Comparison of ENCODE assay signal across 19 cellular contexts in the genomic region with DNA sequence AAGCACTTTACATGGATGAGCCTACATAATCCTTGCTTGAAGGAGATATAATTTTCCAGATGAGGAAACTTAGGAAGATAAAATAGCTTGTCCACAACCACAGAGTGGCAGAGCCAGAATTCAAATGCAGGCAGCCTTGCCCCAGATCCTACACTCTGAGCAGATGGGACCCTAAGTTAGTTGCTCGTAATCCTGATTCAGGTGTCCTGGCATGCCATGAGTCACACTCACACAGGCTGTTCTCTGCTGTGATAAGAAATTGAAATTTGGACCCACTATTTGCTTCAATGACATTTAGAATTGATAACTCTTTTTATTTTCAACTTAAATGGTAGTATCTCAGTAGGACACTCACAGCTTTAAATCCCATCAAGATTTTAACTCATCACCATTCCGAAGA.
DNase-seq lines count a peak whose midpoint lies in the region; ATAC-seq, FAIRE-seq and TF ChIP-seq lines count a peak whose summit lies in the region.
"Had no signal": no experiment of that assay in that cellular context is flagged by ENCODE, and none has a peak within 500 bp of the region (broad histone marks: within the 10 kb centered on the region; RNA-seq: fewer than 3 reads in every experiment).

No MANE protein-coding gene starts in this region.

- H3K79me2 ChIP-seq in HCT116 (ENCODE audit: insufficient read depth, low read length) (no peaks in the 10 kb centered on the region), HepG2 (ENCODE audit: insufficient read depth, low read length) (no peaks in the 10 kb centered on the region)

- RAD21 ChIA-PET in HCT116 (lab: Charles Lee; ENCODE audit: low non-redundant PET in 1 of 2, low total read pairs in 2 of 2, uncharacterized antibody in 2 of 2, unreplicated experiment in 2 of 2), result no interaction called here

- H4K20me1 ChIP-seq in HCT116 (ENCODE audit: insufficient read depth), result no peaks in the 10 kb centered on the region
- no peaks in the 10 kb centered on the region for H4K20me1 ChIP-seq in HepG2 (ENCODE audit: insufficient read depth, low read length)

- TF ChIP-seq POLR2A in HCT116 (IDR thresholded peaks at IDR 0.05; ENCODE audit: borderline replicate concordance, extremely low read depth, insufficient read depth, insufficient read length), result no peak
- no peak for TF ChIP-seq POLR2A in HepG2 (IDR thresholded peaks at IDR 0.05; ENCODE audit: insufficient read depth in 1 of 2, low read depth in 2 of 2, low read length in 2 of 2)

- POLR2A ChIA-PET in HCT116 (lab: Charles Lee), result no interaction called here
- POLR2A ChIA-PET in HepG2 (lab: Yijun Ruan, JAX), result no interaction called here

- no peaks in the 10 kb centered on the region for H3K36me3 ChIP-seq in HCT116 (ENCODE audit: control insufficient read depth in 1 of 2, insufficient read depth in 2 of 2, low read length in 2 of 2)
- no peaks in the 10 kb centered on the region for H3K36me3 ChIP-seq in bronchial epithelial cell (ENCODE audit: control insufficient read depth, insufficient read depth, low read length)
- peaks cover 7 to 31% of the 10 kb centered on the region in 2 experiments for H3K36me3 ChIP-seq in HepG2 (replicated peaks in 1 of 2; ENCODE audit: control insufficient read depth in 1 of 2, insufficient read depth in 2 of 2, low read length in 2 of 2)

- no peak for FAIRE-seq in bronchial epithelial cell (lab: Jason Lieb, UNC)
- FAIRE-seq in HepG2 (lab: Jason Lieb, UNC), result no peak
- no peak for FAIRE-seq in RCC 7860 (lab: Jason Lieb, UNC)
- FAIRE-seq: GM12892, GM18507 had no signal

- CTCF ChIA-PET in HCT116 (lab: Charles Lee), result interaction anchor here (0.9 kb wide), 1 partner anchor 10 kb away, joined by 3 read pairs; no protein-coding TSS in a partner anchor
- CTCF ChIA-PET in HepG2 (lab: Yijun Ruan, JAX; ENCODE audit: low intra/inter-chr PET ratio, low total read pairs), result no interaction called here

- H3K4me2 ChIP-seq in HCT116 (ENCODE audit: low read length) (0 out of 2 replicates have a peak overlapping the region, but pooled peaks have one; percentile 14), HepG2 (ENCODE audit: low read depth, low read length) (no peak overlapping the region)

- BruUV-seq in HCT116 (replicated peaks; lab: Mats Ljungman, UMichigan) (no TSS peak), HepG2 (replicated peaks; lab: Mats Ljungman, UMichigan) (no TSS peak)

- in situ Hi-C loops in HepG2 (cut with HindIII; ENCODE audit: extremely low pct_ligation_motif_present, low pct_unique_long_range_greater_than_20kb), result no loop called here

- 92% methylated on average over 2 of the region's 2 CpGs for WGBS in HepG2 (ENCODE audit: low lambda C conversion rate)

- ATAC-seq in HCT116 (no peak; the same call in 1 of the 2 replicates), HepG2 (peak; percentile 66; the same call in 2 of the 3 replicates), esophagus mucosa (no peak)

- DNase-seq in HCT116 (ENCODE audit: low read depth, low spot score) (no peak), bronchial epithelial cell (ENCODE audit: low read depth) (peak; percentile 53), HepG2 (ENCODE audit: low spot score) (no peak), RCC 7860 (ENCODE audit: low spot score) (no peak), NCI-H1694 (lab: John Stamatoyannopoulos, UW) (no peak), germinal center (ENCODE audit: low spot score) (no peak)
- DNase-seq: Caco-2; DMS53; EL; GOT3; NCI-H1048; NCI-H146; NCI-H2081; NK-92 treated with Interleukin-12 subunit alpha and Interleukin-12 subunit beta, amount 100 ng/mL, for 24 hours; SHP77 treated with DMSO at 0.1 percent for 48 hours; T-helper 1 cell had no signal

- no peaks in the 10 kb centered on the region for H3K9me3 ChIP-seq in HCT116 (ENCODE audit: control insufficient read depth in 1 of 2, insufficient read depth in 1 of 2, low read depth in 1 of 2, low read length in 2 of 2)
- H3K9me3 ChIP-seq in HepG2 (ENCODE audit: low read length), result no peaks in the 10 kb centered on the region
- H3K9me3 ChIP-seq: Caco-2 had no signal

- H3K9ac ChIP-seq in HCT116 (ENCODE audit: low read length) (no peak overlapping the region), HepG2 (ENCODE audit: insufficient read depth, low read depth, low read length) (no peak overlapping the region)

- TF ChIP-seq EP300 in HepG2 (IDR thresholded peaks at IDR 0.05; ENCODE audit: low read depth in 2 of 2, low read length in 2 of 2) (no peak), HepG2 (CRISPR knock-in tag; IDR thresholded peaks at IDR 0.05; ENCODE audit: borderline replicate concordance) (no peak)

- H3K4me3 ChIP-seq in HCT116 (replicated peaks in 1 of 2; ENCODE audit: low read depth in 1 of 2, low read length in 2 of 2) (no peak overlapping the region), bronchial epithelial cell (ENCODE audit: low read depth, low read length) (no peak overlapping the region), HepG2 (replicated peaks in 1 of 3; ENCODE audit: insufficient read depth in 1 of 3, low read depth in 2 of 3, low read length in 3 of 3) (no peak overlapping the region)

- no peak overlapping the region for H3K27ac ChIP-seq in HCT116 (ENCODE audit: low read depth, low read length)
- no peak overlapping the region for H3K27ac ChIP-seq in HepG2 (ENCODE audit: extremely low read length, insufficient read depth, low read length)

- no peak overlapping the region for H2AFZ ChIP-seq in HCT116 (ENCODE audit: low read depth, low read length, poor library complexity, severe bottlenecking)
- H2AFZ ChIP-seq in HepG2 (ENCODE audit: low read length), result no peak overlapping the region

- H3K4me1 ChIP-seq in HCT116 (ENCODE audit: control insufficient read depth in 1 of 2, insufficient read depth in 2 of 2, low read length in 2 of 2) (peaks cover 11 to 20% of the 10 kb centered on the region in 2 experiments), HepG2 (ENCODE audit: insufficient read depth, low read length) (peaks cover 24% of the 10 kb centered on the region)

- TF ChIP-seq RAD21 in HCT116 (IDR thresholded peaks at IDR 0.05; ENCODE audit: low read depth), result no peak
- TF ChIP-seq RAD21 in HepG2 (CRISPR knock-in tag; IDR thresholded peaks at IDR 0.05), result no peak

- H3K9me2 ChIP-seq in HCT116 (ENCODE audit: insufficient read depth), result no peaks in the 10 kb centered on the region

- intact Hi-C loops in HCT116 (cut with micrococcal nuclease), result no loop called here
- intact Hi-C loops in HepG2 (cut with micrococcal nuclease; ENCODE audit: unreplicated experiment), result no loop called here

- H3K27me3 ChIP-seq in HCT116 (ENCODE audit: insufficient read depth, low read length), result no peaks in the 10 kb centered on the region
- no peaks in the 10 kb centered on the region for H3K27me3 ChIP-seq in bronchial epithelial cell (ENCODE audit: control insufficient read depth, insufficient read depth, low read length)
- no peaks in the 10 kb centered on the region for H3K27me3 ChIP-seq in HepG2 (ENCODE audit: control insufficient read depth in 1 of 2, insufficient read depth in 2 of 2, low read length in 2 of 2)

- no peak for TF ChIP-seq CTCF in HCT116 (IDR thresholded peaks at IDR 0.05 in 2 of 3, conservative IDR thresholded peaks at IDR 0.05 in 1 of 3; ENCODE audit: borderline replicate concordance in 1 of 3, insufficient read depth in 1 of 3, low read depth in 2 of 3, low read length in 2 of 3)
- TF ChIP-seq CTCF in bronchial epithelial cell (IDR thresholded peaks at IDR 0.05; ENCODE audit: insufficient read depth, low read length, severe bottlenecking), result no peak
- TF ChIP-seq CTCF in HepG2 (CRISPR knock-in tag; IDR thresholded peaks at IDR 0.05), result no peak

TF ChIP-seq in HCT116, 20 proteins besides CTCF, POLR2A, EP300 and RAD21:
- no peak for TF ChIP-seq CBX3 (IDR thresholded peaks at IDR 0.05; ENCODE audit: low read depth)
- TF ChIP-seq ELF1 (IDR thresholded peaks at IDR 0.05; ENCODE audit: borderline replicate concordance, low read depth), result no peak
- no peak for TF ChIP-seq SRF (IDR thresholded peaks at IDR 0.05; ENCODE audit: low read depth)
- TF ChIP-seq FOSL1 (IDR thresholded peaks at IDR 0.05; ENCODE audit: low read depth), result peak; percentile 27; the same call in 1 of the 2 replicates
- TF ChIP-seq SP1 (IDR thresholded peaks at IDR 0.05; ENCODE audit: low read depth), result 0 out of 2 replicates have a peak, but pooled peaks have one; percentile 5
- TF ChIP-seq JUND (IDR thresholded peaks at IDR 0.05), result no peak

TF ChIP-seq in HepG2, 621 proteins besides CTCF, POLR2A, EP300 and RAD21:
- no peak for TF ChIP-seq MEIS2 (CRISPR knock-in tag; IDR thresholded peaks at IDR 0.05)
- peak; percentile 27; the same call in 1 of the 2 replicates for TF ChIP-seq FOSL2 (CRISPR knock-in tag; IDR thresholded peaks at IDR 0.05)
- no peak for TF ChIP-seq RXRB (CRISPR knock-in tag; IDR thresholded peaks at IDR 0.05; ENCODE audit: borderline replicate concordance)
- no peak for TF ChIP-seq ZNF790 (CRISPR knock-in tag; IDR thresholded peaks at IDR 0.05; ENCODE audit: borderline replicate concordance)
- TF ChIP-seq, protein P1, sequence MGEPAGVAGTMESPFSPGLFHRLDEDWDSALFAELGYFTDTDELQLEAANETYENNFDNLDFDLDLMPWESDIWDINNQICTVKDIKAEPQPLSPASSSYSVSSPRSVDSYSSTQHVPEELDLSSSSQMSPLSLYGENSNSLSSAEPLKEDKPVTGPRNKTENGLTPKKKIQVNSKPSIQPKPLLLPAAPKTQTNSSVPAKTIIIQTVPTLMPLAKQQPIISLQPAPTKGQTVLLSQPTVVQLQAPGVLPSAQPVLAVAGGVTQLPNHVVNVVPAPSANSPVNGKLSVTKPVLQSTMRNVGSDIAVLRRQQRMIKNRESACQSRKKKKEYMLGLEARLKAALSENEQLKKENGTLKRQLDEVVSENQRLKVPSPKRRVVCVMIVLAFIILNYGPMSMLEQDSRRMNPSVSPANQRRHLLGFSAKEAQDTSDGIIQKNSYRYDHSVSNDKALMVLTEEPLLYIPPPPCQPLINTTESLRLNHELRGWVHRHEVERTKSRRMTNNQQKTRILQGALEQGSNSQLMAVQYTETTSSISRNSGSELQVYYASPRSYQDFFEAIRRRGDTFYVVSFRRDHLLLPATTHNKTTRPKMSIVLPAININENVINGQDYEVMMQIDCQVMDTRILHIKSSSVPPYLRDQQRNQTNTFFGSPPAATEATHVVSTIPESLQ (CRISPR knock-in tag; conservative IDR thresholded peaks at IDR 0.05), result no peak
